8 cellular contexts compared by ENCODE assay signal in genomic region chr3:99637381-99638111, GRCh38. TPM values are rescaled to one million over a fixed set of nuclear protein-coding genes. Genes with fewer than 3 reads are reported as not detected.
A peak's percentile ranks its signal among the peaks of the same experiment; 100 is the strongest.
DNase-seq lines count a peak whose midpoint lies in the region; ATAC-seq and TF ChIP-seq lines count a peak whose summit lies in the region.

No MANE protein-coding gene starts in this region.

- H3K4me1 Mint-ChIP-seq in Calu3 (ENCODE audit: low read depth, unreplicated experiment): peaks cover 46% of the 10 kb centered on the region

- H3K4me3 Mint-ChIP-seq in Calu3 (ENCODE audit: low read depth, unreplicated experiment): peak overlapping the region; percentile 81

- no peaks in the 10 kb centered on the region for H3K27me3 Mint-ChIP-seq in Calu3 (ENCODE audit: unreplicated experiment)

- H3K4me3 ChIP-seq in fibroblast of lung (replicated peaks in 1 of 4; ENCODE audit: control extremely low read depth in 1 of 4, insufficient read depth in 1 of 4, low read depth in 3 of 4, low read length in 4 of 4): peak overlapping the region; percentile 44 to 91 (median 76)
- H3K4me3 ChIP-seq in neuron (ENCODE audit: low read length): peak overlapping the region; percentile 23
- H3K4me3 ChIP-seq in OCI-LY7 (ENCODE audit: low read depth, low read length, poor library complexity, severe bottlenecking): no peak overlapping the region

- no peak for ATAC-seq in GM21717 (IDR thresholded peaks at IDR 0.05; ENCODE audit: unreplicated experiment)

- POLR2A ChIA-PET in OCI-LY7 (lab: Charles Lee): interaction anchor here (0.9 kb wide), 1 partner anchor 158 kb away, joined by 5 read pairs; no protein-coding TSS in a partner anchor

- CTCF ChIA-PET in Calu3 (lab: Charles Lee) (interaction anchor here (0.6 to 1.0 kb wide), 7 partner anchors 15 to 1339 kb away, joined by 3 to 6 read pairs (median 3); no protein-coding TSS in a partner anchor), OCI-LY7 (lab: Charles Lee; ENCODE audit: unreplicated experiment) (no interaction called here)

- H3K36me3 ChIP-seq in fibroblast of lung (ENCODE audit: control insufficient read depth, insufficient read depth, low read length) (no peaks in the 10 kb centered on the region), neuron (ENCODE audit: insufficient read depth, low read length) (no peaks in the 10 kb centered on the region), OCI-LY7 (ENCODE audit: insufficient read depth, low read length) (no peaks in the 10 kb centered on the region)

- H3K9ac ChIP-seq in fibroblast of lung (ENCODE audit: insufficient read depth, low read length): peak overlapping the region; percentile 78

- H3K27me3 ChIP-seq in fibroblast of lung (ENCODE audit: control insufficient read depth, insufficient read depth, low read length) (no peaks in the 10 kb centered on the region), neuron (ENCODE audit: insufficient read depth, low read length) (no peaks in the 10 kb centered on the region)

- peaks cover 23% of the 10 kb centered on the region for H3K79me2 ChIP-seq in fibroblast of lung (ENCODE audit: control insufficient read depth, insufficient read depth, low read length)
- no peaks in the 10 kb centered on the region for H3K79me2 ChIP-seq in OCI-LY7 (ENCODE audit: insufficient read depth, low read depth, low read length)

- H2AFZ ChIP-seq in fibroblast of lung (ENCODE audit: low read length) (peak overlapping the region; percentile 61), neuron (ENCODE audit: low read depth, low read length) (no peak overlapping the region), OCI-LY7 (ENCODE audit: low read length) (no peak overlapping the region)

- intact Hi-C loops in Calu3 (cut with micrococcal nuclease; ENCODE audit: unreplicated experiment) (no loop called here), OCI-LY7 (cut with micrococcal nuclease; ENCODE audit: unreplicated experiment) (no loop called here)

- no peaks in the 10 kb centered on the region for H3K4me1 ChIP-seq in fibroblast of lung (ENCODE audit: control insufficient read depth, extremely low read depth, insufficient read depth, low read length)
- H3K4me1 ChIP-seq in neuron (ENCODE audit: insufficient read depth, low read length): peaks cover 12% of the 10 kb centered on the region
- H3K4me1 ChIP-seq in OCI-LY7 (ENCODE audit: insufficient read depth, low read length, poor library complexity, severe bottlenecking): no peaks in the 10 kb centered on the region

- H4K20me1 ChIP-seq in fibroblast of lung (ENCODE audit: control insufficient read depth, extremely low read depth, insufficient read depth, low read length) (no peaks in the 10 kb centered on the region), OCI-LY7 (ENCODE audit: insufficient read depth, low read length) (no peaks in the 10 kb centered on the region; the same call in 1 of the 2 replicates)

- no peaks in the 10 kb centered on the region for H3K9me2 ChIP-seq in OCI-LY7 (ENCODE audit: insufficient read depth, low read length)

- H3K4me2 ChIP-seq in fibroblast of lung (ENCODE audit: extremely low read depth, insufficient read depth, low read length): peak overlapping the region; percentile 93
- H3K4me2 ChIP-seq in OCI-LY7 (ENCODE audit: low read length): no peak overlapping the region

- no peaks in the 10 kb centered on the region for H3K9me3 Mint-ChIP-seq in Calu3 (ENCODE audit: low read depth, unreplicated experiment)

- TF ChIP-seq CTCF in Calu3 (IDR thresholded peaks at IDR 0.05; ENCODE audit: unreplicated experiment) (no peak), fibroblast of lung (conservative IDR thresholded peaks at IDR 0.05 in 1 of 2, IDR thresholded peaks at IDR 0.05 in 1 of 2; ENCODE audit: low read depth in 1 of 2, low read length in 2 of 2) (no peak), OCI-LY7 (conservative IDR thresholded peaks at IDR 0.05; ENCODE audit: low read length) (no peak)

- peak overlapping the region; percentile 92 for H3K27ac ChIP-seq in fibroblast of lung (ENCODE audit: insufficient read depth, low read length)
- H3K27ac ChIP-seq in OCI-LY7 (ENCODE audit: low read depth, low read length, poor library complexity, severe bottlenecking): no peak overlapping the region

- H3K36me3 Mint-ChIP-seq in Calu3 (ENCODE audit: insufficient read depth, unreplicated experiment): peaks cover 14% of the 10 kb centered on the region

- BruUV-seq in Calu3 (replicated peaks; lab: Mats Ljungman, UMichigan) (no TSS peak), OCI-LY7 (replicated peaks; lab: Mats Ljungman, UMichigan) (no TSS peak)

- peak overlapping the region; percentile 48 for H3K27ac Mint-ChIP-seq in Calu3 (ENCODE audit: unreplicated experiment)

- H3K9me3 ChIP-seq in fibroblast of lung (ENCODE audit: control insufficient read depth, insufficient read depth, low read depth, low read length) (no peaks in the 10 kb centered on the region), neuron (ENCODE audit: low read length) (no peaks in the 10 kb centered on the region), OCI-LY7 (ENCODE audit: low read length) (no peaks in the 10 kb centered on the region)

- DNase-seq in Calu3: no peak
- DNase-seq in RPMI7951 (ENCODE audit: low read depth): peak; percentile 80
- peak; percentile 78 to 91 for DNase-seq in fibroblast of lung (ENCODE audit: low read depth in 2 of 2)
- no peak for DNase-seq in OCI-LY7 (ENCODE audit: low spot score)
- no peak for DNase-seq in NCI-H2081 treated with DMSO at 0.1 percent for 48 hours (lab: John Stamatoyannopoulos, UW)
- no peak for DNase-seq in GDM1 (lab: John Stamatoyannopoulos, UW)

RNA-seq across cellular contexts. Expression of gene COL8A1, which starts 0.8 kb away (rescaled TPM):
- total RNA-seq in Calu3 (2022): 0.71 and 1.1 TPM in 2 replicates
- total RNA-seq in RPMI7951 (2014; rRNA removed; shearing (Covaris generic)): 22.5 and 25.1 TPM in 2 replicates
- 24.7 and 85.4 TPM in 2 replicates for total RNA-seq in fibroblast of lung
- polyA plus RNA-seq in fibroblast of lung: 108 and 215 TPM in 2 replicates
- polyA plus RNA-seq in fibroblast of lung (2012): 53.2 and 144 TPM in 2 replicates
- 79.6 and 257 TPM in 2 replicates for polyA minus RNA-seq in fibroblast of lung (ENCODE audit: low replicate concordance)
- not detected in 2 replicates for total RNA-seq in OCI-LY7 (2014; rRNA removed; shearing (Covaris generic))
- 0.10 and 0.20 TPM in 2 replicates for total RNA-seq in OCI-LY7 (2022)

Comparison
In these comparisons a context has a peak if more than half of its experiments do, and no peak if none do; other contexts are left out.
1. DNase-seq: peak in RPMI7951 (single experiment) and fibroblast of lung (2 of 2); none in Calu3 (single experiment), OCI-LY7 (single experiment), NCI-H2081 treated with DMSO at 0.1 percent for 48 hours (single experiment) and GDM1 (single experiment).
2. RNA of gene COL8A1, which starts 0.8 kb away (total RNA-seq): 24.7 to 85.4 TPM in fibroblast of lung and 22.5 to 25.1 TPM in RPMI7951; 0.71 to 1.1 TPM in Calu3 and 0.10 to 0.20 TPM in OCI-LY7; every median in the first group is over 10 times any median in the second.